Comparison of ENCODE assay signal across 3 cellular contexts in genomic region chr7:30989824-30990140, GRCh38.
TF ChIP-seq lines count a peak whose summit lies in the region.

No MANE protein-coding gene starts in this region.

TF ChIP-seq in SK-N-SH, 30 proteins besides CTCF, POLR2A, EP300 and RAD21 (continued from another document):
- TF ChIP-seq REST (IDR thresholded peaks at IDR 0.05; ENCODE audit: low read depth, low read length) (no peak), RFX5 (IDR thresholded peaks at IDR 0.05; ENCODE audit: low read length) (no peak), MXI1 (IDR thresholded peaks at IDR 0.05; ENCODE audit: low read depth, low read length) (no peak), YY1 (IDR thresholded peaks at IDR 0.05; ENCODE audit: low read depth) (no peak), JUND (IDR thresholded peaks at IDR 0.05) (no peak), FOXJ3 (CRISPR knock-in tag; IDR thresholded peaks at IDR 0.05) (no peak), TCF12 (IDR thresholded peaks at IDR 0.05) (no peak)

TF ChIP-seq in SK-N-SH treated with all-trans-retinoic acid at 6 μM for 48 hours, 23 proteins besides CTCF, POLR2A, EP300 and RAD21 (continued from another document):
- TF ChIP-seq, protein P1, sequence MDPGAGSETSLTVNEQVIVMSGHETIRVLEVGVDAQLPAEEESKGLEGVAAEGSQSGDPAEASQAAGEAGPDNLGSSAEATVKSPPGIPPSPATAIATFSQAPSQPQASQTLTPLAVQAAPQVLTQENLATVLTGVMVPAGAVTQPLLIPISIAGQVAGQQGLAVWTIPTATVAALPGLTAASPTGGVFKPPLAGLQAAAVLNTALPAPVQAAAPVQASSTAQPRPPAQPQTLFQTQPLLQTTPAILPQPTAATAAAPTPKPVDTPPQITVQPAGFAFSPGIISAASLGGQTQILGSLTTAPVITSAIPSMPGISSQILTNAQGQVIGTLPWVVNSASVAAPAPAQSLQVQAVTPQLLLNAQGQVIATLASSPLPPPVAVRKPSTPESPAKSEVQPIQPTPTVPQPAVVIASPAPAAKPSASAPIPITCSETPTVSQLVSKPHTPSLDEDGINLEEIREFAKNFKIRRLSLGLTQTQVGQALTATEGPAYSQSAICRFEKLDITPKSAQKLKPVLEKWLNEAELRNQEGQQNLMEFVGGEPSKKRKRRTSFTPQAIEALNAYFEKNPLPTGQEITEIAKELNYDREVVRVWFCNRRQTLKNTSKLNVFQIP (CRISPR knock-in tag; IDR thresholded peaks at IDR 0.05; ENCODE audit: borderline replicate concordance, low read depth): no peak
- TF ChIP-seq TCF4 (CRISPR knock-in tag; IDR thresholded peaks at IDR 0.05; ENCODE audit: borderline replicate concordance) (no peak), ZFP30 (CRISPR knock-in tag; IDR thresholded peaks at IDR 0.05) (no peak), CSDC2 (CRISPR knock-in tag; IDR thresholded peaks at IDR 0.05) (no peak), GLIS3 (CRISPR knock-in tag; IDR thresholded peaks at IDR 0.05) (no peak), TSHZ2 (CRISPR knock-in tag; IDR thresholded peaks at IDR 0.05) (no peak), OSR1 (CRISPR knock-in tag; IDR thresholded peaks at IDR 0.05) (no peak), ZNF565 (CRISPR knock-in tag; conservative IDR thresholded peaks at IDR 0.05; ENCODE audit: low read depth) (no peak), ZNF70 (CRISPR knock-in tag; IDR thresholded peaks at IDR 0.05) (no peak), ZC3H10 (CRISPR knock-in tag; IDR thresholded peaks at IDR 0.05) (no peak), ZFP3 (CRISPR knock-in tag; IDR thresholded peaks at IDR 0.05) (no peak), TOX (CRISPR knock-in tag; IDR thresholded peaks at IDR 0.05; ENCODE audit: borderline replicate concordance) (no peak)
- TF ChIP-seq, protein P2, sequence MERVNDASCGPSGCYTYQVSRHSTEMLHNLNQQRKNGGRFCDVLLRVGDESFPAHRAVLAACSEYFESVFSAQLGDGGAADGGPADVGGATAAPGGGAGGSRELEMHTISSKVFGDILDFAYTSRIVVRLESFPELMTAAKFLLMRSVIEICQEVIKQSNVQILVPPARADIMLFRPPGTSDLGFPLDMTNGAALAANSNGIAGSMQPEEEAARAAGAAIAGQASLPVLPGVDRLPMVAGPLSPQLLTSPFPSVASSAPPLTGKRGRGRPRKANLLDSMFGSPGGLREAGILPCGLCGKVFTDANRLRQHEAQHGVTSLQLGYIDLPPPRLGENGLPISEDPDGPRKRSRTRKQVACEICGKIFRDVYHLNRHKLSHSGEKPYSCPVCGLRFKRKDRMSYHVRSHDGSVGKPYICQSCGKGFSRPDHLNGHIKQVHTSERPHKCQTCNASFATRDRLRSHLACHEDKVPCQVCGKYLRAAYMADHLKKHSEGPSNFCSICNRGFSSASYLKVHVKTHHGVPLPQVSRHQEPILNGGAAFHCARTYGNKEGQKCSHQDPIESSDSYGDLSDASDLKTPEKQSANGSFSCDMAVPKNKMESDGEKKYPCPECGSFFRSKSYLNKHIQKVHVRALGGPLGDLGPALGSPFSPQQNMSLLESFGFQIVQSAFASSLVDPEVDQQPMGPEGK (CRISPR knock-in tag; IDR thresholded peaks at IDR 0.05; ENCODE audit: borderline replicate concordance): no peak

TF ChIP-seq in WTC11, 78 proteins besides CTCF, POLR2A, EP300 and RAD21 (continued from another document):
- TF ChIP-seq, protein P3, sequence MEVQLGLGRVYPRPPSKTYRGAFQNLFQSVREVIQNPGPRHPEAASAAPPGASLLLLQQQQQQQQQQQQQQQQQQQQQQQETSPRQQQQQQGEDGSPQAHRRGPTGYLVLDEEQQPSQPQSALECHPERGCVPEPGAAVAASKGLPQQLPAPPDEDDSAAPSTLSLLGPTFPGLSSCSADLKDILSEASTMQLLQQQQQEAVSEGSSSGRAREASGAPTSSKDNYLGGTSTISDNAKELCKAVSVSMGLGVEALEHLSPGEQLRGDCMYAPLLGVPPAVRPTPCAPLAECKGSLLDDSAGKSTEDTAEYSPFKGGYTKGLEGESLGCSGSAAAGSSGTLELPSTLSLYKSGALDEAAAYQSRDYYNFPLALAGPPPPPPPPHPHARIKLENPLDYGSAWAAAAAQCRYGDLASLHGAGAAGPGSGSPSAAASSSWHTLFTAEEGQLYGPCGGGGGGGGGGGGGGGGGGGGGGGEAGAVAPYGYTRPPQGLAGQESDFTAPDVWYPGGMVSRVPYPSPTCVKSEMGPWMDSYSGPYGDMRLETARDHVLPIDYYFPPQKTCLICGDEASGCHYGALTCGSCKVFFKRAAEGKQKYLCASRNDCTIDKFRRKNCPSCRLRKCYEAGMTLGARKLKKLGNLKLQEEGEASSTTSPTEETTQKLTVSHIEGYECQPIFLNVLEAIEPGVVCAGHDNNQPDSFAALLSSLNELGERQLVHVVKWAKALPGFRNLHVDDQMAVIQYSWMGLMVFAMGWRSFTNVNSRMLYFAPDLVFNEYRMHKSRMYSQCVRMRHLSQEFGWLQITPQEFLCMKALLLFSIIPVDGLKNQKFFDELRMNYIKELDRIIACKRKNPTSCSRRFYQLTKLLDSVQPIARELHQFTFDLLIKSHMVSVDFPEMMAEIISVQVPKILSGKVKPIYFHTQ (CRISPR knock-in tag; IDR thresholded peaks at IDR 0.05): no peak
- TF ChIP-seq ZBTB43 (CRISPR knock-in tag; IDR thresholded peaks at IDR 0.05): no peak
- TF ChIP-seq MYBL2 (CRISPR knock-in tag; IDR thresholded peaks at IDR 0.05): no peak
- TF ChIP-seq CREM (CRISPR knock-in tag; IDR thresholded peaks at IDR 0.05): no peak
- TF ChIP-seq, protein P4, sequence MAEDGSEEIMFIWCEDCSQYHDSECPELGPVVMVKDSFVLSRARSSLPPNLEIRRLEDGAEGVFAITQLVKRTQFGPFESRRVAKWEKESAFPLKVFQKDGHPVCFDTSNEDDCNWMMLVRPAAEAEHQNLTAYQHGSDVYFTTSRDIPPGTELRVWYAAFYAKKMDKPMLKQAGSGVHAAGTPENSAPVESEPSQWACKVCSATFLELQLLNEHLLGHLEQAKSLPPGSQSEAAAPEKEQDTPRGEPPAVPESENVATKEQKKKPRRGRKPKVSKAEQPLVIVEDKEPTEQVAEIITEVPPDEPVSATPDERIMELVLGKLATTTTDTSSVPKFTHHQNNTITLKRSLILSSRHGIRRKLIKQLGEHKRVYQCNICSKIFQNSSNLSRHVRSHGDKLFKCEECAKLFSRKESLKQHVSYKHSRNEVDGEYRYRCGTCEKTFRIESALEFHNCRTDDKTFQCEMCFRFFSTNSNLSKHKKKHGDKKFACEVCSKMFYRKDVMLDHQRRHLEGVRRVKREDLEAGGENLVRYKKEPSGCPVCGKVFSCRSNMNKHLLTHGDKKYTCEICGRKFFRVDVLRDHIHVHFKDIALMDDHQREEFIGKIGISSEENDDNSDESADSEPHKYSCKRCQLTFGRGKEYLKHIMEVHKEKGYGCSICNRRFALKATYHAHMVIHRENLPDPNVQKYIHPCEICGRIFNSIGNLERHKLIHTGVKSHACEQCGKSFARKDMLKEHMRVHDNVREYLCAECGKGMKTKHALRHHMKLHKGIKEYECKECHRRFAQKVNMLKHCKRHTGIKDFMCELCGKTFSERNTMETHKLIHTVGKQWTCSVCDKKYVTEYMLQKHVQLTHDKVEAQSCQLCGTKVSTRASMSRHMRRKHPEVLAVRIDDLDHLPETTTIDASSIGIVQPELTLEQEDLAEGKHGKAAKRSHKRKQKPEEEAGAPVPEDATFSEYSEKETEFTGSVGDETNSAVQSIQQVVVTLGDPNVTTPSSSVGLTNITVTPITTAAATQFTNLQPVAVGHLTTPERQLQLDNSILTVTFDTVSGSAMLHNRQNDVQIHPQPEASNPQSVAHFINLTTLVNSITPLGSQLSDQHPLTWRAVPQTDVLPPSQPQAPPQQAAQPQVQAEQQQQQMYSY (CRISPR knock-in tag; IDR thresholded peaks at IDR 0.05): no peak
- no peak for TF ChIP-seq TCF7 (CRISPR knock-in tag; IDR thresholded peaks at IDR 0.05; ENCODE audit: low read depth)
- TF ChIP-seq ZNF416 (CRISPR knock-in tag; IDR thresholded peaks at IDR 0.05): no peak
